In the genomic region with DNA sequence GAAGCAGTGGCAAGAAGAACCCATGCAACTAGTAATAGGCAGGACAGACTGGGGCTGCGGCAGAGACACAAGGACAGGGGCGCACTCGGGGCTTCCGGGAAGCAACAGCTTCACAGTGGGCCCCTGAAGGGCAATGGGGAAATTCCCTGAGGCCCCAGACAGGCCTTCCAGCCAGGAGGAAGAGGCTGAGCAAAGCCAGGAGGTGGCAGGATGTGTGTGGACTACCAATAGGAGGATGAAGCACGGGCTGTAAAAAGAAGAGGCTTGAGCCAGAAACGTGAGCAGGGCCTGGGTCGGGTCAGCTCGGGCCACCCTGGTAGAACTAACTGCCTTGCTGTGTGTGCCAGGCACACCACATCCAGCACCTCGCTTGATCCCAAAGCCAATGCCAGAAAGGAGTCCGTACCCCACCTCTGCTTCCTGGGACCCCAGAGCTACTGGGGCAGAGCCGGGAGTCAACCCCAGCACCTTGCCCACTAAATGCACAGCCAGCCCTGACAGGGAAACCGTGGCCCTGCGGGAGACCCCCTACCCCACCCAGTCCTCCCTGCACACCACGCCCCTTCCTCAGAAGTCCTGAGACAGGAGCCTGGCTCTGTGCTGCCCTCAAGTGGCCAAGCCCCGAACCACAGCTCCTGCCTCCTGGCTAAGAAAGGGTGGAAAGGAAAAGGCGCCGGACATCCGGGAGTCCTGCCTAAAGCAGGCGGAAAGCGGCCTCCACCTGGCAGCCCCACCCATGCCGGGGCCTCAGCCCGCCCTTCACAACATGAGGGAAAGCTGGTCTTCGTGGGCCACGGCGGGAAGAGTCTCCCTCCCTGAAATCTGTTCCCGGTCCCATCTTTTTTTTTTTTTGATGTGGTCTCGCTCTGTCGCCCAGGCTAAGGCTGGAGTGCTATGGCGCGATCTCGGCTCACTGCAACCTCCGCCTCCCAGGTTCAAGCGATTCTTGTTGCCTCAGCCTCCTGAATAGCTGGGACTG, we compare ENCODE assay signal across 1 cellular context.
A peak's percentile ranks its signal among the peaks of the same experiment; 100 is the strongest.
TF ChIP-seq lines count a peak whose summit lies in the region.

No MANE protein-coding gene starts in this region.

TF ChIP-seq in WTC11, 78 proteins besides CTCF, POLR2A, EP300 and RAD21 (continued from another document):
- TF ChIP-seq, protein P1, sequence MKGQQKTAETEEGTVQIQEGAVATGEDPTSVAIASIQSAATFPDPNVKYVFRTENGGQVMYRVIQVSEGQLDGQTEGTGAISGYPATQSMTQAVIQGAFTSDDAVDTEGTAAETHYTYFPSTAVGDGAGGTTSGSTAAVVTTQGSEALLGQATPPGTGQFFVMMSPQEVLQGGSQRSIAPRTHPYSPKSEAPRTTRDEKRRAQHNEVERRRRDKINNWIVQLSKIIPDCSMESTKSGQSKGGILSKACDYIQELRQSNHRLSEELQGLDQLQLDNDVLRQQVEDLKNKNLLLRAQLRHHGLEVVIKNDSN (CRISPR knock-in tag; IDR thresholded peaks at IDR 0.05) = no peak
- TF ChIP-seq SMAD3 (CRISPR knock-in tag; IDR thresholded peaks at IDR 0.05; ENCODE audit: borderline replicate concordance) = no peak
- 0 out of 2 replicates have a peak, but pooled peaks have one; percentile 4 for TF ChIP-seq ZNF423 (CRISPR knock-in tag; IDR thresholded peaks at IDR 0.05)
